8 cellular contexts compared by ENCODE assay signal in the genomic region with DNA sequence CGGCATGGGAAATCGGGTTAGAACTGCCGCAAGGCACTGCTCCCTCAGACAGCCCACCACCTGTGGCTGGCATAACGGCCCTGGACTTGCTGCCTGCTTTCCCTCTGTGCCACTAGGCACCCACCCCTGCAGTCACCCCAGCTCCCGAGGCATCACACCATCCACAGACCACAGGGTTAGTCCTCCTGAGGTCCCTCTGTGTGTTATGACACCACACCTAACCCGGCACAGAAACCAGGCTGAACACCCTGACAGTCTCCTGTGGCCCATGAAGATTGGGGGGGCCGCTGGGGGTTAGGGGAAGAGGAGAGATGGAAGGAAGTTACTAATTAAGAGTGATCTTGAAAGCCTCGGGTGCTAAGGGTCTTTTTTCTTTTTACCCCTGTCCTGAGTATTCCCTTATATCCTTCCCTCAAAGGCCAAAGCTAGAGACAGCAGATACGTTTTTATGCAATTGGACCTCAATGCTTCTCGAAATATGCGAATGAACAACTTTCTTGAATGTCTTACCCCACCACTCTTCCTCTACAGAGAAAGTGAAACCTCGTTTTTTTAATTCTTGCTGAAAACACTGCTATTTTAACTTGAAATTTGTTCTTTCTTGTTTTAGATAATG. TPM values are rescaled to one million over a fixed set of nuclear protein-coding genes. Genes with fewer than 3 reads are reported as not detected.
DNase-seq lines count a peak whose midpoint lies in the region; ATAC-seq and TF ChIP-seq lines count a peak whose summit lies in the region.

No MANE protein-coding gene starts in this region.

- CTCF ChIA-PET in WTC11 (lab: Charles Lee), result no interaction called here

- ATAC-seq in Right ventricle myocardium inferior (peak; percentile 26), WTC11 (peak; percentile 52; the same call in 1 of the 2 replicates), HG02970 (IDR thresholded peaks at IDR 0.05; ENCODE audit: low FRiP score, unreplicated experiment) (no peak)

- POLR2A ChIA-PET in WTC11 (lab: Charles Lee), result no interaction called here

- H3K4me3 ChIP-seq in effector memory CD4-positive, alpha-beta T cell (ENCODE audit: insufficient read depth, low read depth, low read length, poor library complexity, severe bottlenecking), result peak overlapping the region; percentile 48
- peak overlapping the region in 7 of 8 donors; percentile 11 to 64 (median 20) for H3K4me3 ChIP-seq in spleen

- no peaks in the 10 kb centered on the region; the same call in 1 of the 2 replicates for H3K27me3 Mint-ChIP-seq in WTC11 (ENCODE audit: low read depth)

- H3K9me3 ChIP-seq in effector memory CD4-positive, alpha-beta T cell (ENCODE audit: control insufficient read depth, low read length), result no peaks in the 10 kb centered on the region
- H3K9me3 ChIP-seq in spleen, result no peaks in the 10 kb centered on the region

- no peak for TF ChIP-seq CTCF in WTC11 (IDR thresholded peaks at IDR 0.05)
- TF ChIP-seq CTCF in spleen (IDR thresholded peaks at IDR 0.05 in 8 of 11, conservative IDR thresholded peaks at IDR 0.05 in 3 of 11), result no peak

- H3K4me1 Mint-ChIP-seq in WTC11, result peaks cover 16% of the 10 kb centered on the region

- H3K27ac ChIP-seq in effector memory CD4-positive, alpha-beta T cell (ENCODE audit: insufficient read depth, low read length, poor library complexity, severe bottlenecking), result peak overlapping the region; percentile 95
- peak overlapping the region; percentile 79 to 99 (median 92) for H3K27ac ChIP-seq in spleen

- peaks cover 60% of the 10 kb centered on the region for H3K4me1 ChIP-seq in effector memory CD4-positive, alpha-beta T cell (ENCODE audit: control insufficient read depth, insufficient read depth, low read length, poor library complexity, severe bottlenecking)
- peaks cover 85 to 100% (median 98%) of the 10 kb centered on the region in 6 donors for H3K4me1 ChIP-seq in spleen

- DNase-seq in Right ventricle myocardium inferior (ENCODE audit: missing footprints), result no peak
- no peak for DNase-seq in cardiac septum (ENCODE audit: low spot score)
- no peak for DNase-seq in WTC11 (ENCODE audit: low spot score)
- DNase-seq in effector memory CD4-positive, alpha-beta T cell, result peak; percentile 43 to 58 (median 54)
- peak; percentile 89 for DNase-seq in spleen
- no peak for DNase-seq in retina
- no peak for DNase-seq in NCI-H1092 (lab: John Stamatoyannopoulos, UW)

- H3K36me3 Mint-ChIP-seq in WTC11, result no peaks in the 10 kb centered on the region

- no peaks in the 10 kb centered on the region for H3K27me3 ChIP-seq in effector memory CD4-positive, alpha-beta T cell (replicated peaks; ENCODE audit: control insufficient read depth, insufficient read depth, low read length, poor library complexity, severe bottlenecking)
- H3K27me3 ChIP-seq in spleen (replicated peaks in 1 of 7), result no peaks in the 10 kb centered on the region

- 12 to 26% (median 18%) methylated on average over 12 of the region's 12 CpGs for whole genome bisulfite sequencing in spleen, 5 donors

- no peaks in the 10 kb centered on the region for H3K9me3 Mint-ChIP-seq in WTC11

- intact Hi-C loops in Right ventricle myocardium inferior (cut with DNase I), result no loop called here
- intact Hi-C loops in cardiac septum (cut with DNase I), result no loop called here
- intact Hi-C loops in spleen (cut with DNase I; ENCODE audit: low total_unique reads), result no loop called here

- peak overlapping the region; percentile 72 for H3K27ac Mint-ChIP-seq in WTC11

- no peaks in the 10 kb centered on the region for H3K36me3 ChIP-seq in effector memory CD4-positive, alpha-beta T cell (ENCODE audit: control insufficient read depth, insufficient read depth, low read length)
- peaks cover 0 to 12% (median 0%) of the 10 kb centered on the region in 6 donors for H3K36me3 ChIP-seq in spleen

- TF ChIP-seq POLR2A in spleen (IDR thresholded peaks at IDR 0.05), result no peak

- no peak overlapping the region for H3K4me3 Mint-ChIP-seq in WTC11

TF ChIP-seq in WTC11, 78 proteins besides CTCF, POLR2A, EP300 and RAD21:
- TF ChIP-seq JUN (CRISPR knock-in tag; IDR thresholded peaks at IDR 0.05) (no peak), RELA (CRISPR knock-in tag; IDR thresholded peaks at IDR 0.05; ENCODE audit: borderline replicate concordance) (no peak), ZBTB21 (CRISPR knock-in tag; IDR thresholded peaks at IDR 0.05; ENCODE audit: borderline replicate concordance) (no peak), ZNF423 (CRISPR knock-in tag; IDR thresholded peaks at IDR 0.05) (no peak), TCF7 (CRISPR knock-in tag; IDR thresholded peaks at IDR 0.05; ENCODE audit: low read depth) (no peak), ZNF263 (CRISPR knock-in tag; IDR thresholded peaks at IDR 0.05; ENCODE audit: low read depth) (no peak), ZNF232 (CRISPR knock-in tag; IDR thresholded peaks at IDR 0.05) (no peak)
- TF ChIP-seq, protein P1, sequence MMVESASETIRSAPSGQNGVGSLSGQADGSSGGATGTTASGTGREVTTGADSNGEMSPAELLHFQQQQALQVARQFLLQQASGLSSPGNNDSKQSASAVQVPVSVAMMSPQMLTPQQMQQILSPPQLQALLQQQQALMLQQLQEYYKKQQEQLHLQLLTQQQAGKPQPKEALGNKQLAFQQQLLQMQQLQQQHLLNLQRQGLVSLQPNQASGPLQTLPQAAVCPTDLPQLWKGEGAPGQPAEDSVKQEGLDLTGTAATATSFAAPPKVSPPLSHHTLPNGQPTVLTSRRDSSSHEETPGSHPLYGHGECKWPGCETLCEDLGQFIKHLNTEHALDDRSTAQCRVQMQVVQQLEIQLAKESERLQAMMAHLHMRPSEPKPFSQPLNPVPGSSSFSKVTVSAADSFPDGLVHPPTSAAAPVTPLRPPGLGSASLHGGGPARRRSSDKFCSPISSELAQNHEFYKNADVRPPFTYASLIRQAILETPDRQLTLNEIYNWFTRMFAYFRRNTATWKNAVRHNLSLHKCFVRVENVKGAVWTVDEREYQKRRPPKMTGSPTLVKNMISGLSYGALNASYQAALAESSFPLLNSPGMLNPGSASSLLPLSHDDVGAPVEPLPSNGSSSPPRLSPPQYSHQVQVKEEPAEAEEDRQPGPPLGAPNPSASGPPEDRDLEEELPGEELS (CRISPR knock-in tag; IDR thresholded peaks at IDR 0.05), result no peak
- TF ChIP-seq, protein P2, sequence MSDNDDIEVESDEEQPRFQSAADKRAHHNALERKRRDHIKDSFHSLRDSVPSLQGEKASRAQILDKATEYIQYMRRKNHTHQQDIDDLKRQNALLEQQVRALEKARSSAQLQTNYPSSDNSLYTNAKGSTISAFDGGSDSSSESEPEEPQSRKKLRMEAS (CRISPR knock-in tag; IDR thresholded peaks at IDR 0.05), result no peak
- TF ChIP-seq, protein P3, sequence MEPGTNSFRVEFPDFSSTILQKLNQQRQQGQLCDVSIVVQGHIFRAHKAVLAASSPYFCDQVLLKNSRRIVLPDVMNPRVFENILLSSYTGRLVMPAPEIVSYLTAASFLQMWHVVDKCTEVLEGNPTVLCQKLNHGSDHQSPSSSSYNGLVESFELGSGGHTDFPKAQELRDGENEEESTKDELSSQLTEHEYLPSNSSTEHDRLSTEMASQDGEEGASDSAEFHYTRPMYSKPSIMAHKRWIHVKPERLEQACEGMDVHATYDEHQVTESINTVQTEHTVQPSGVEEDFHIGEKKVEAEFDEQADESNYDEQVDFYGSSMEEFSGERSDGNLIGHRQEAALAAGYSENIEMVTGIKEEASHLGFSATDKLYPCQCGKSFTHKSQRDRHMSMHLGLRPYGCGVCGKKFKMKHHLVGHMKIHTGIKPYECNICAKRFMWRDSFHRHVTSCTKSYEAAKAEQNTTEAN (CRISPR knock-in tag; IDR thresholded peaks at IDR 0.05), result no peak

RNA-seq across cellular contexts. Expression of gene CYTH1, which starts 7.0 kb away (rescaled TPM):
- total RNA-seq in Right ventricle myocardium inferior (34.0 TPM), cardiac septum (29.4 TPM), WTC11 (2021) (15.1 to 20.0 TPM (median 15.8 TPM) in 3 replicates), spleen (100 to 1,000 TPM; 119 to 169 (median 138) TPM)
- polyA plus RNA-seq in spleen, result 100 to 1,000 TPM in 1 of 3 donors, 10 to 100 TPM in 2; 66.9 to 102 (median 79.4) TPM

Comparison
In these comparisons a context has a peak if more than half of its experiments do, and no peak if none do; other contexts are left out.
1. DNase-seq: peak in effector memory CD4-positive, alpha-beta T cell (3 of 3) and spleen (single experiment); none in Right ventricle myocardium inferior (single experiment), cardiac septum (single experiment), WTC11 (single experiment), retina (single experiment) and NCI-H1092 (single experiment).